33 cellular contexts compared by ENCODE assay signal in genomic region chr12:111588010-111588409, GRCh38.
"Had no signal": no experiment of that assay in that cellular context is flagged by ENCODE, and none has a peak within 500 bp of the region (broad histone marks: within the 10 kb centered on the region; RNA-seq: fewer than 3 reads in every experiment).

No MANE protein-coding gene starts in this region.

- H3K9me3 Mint-ChIP-seq: activated CD4-positive, alpha-beta memory T cell treated with anti-CD3 and anti-CD28 coated beads, Interleukin-2, amount 10 ng/mL, durations not matched to agents 7 days and 5 days; activated CD4-positive, alpha-beta T cell treated with anti-CD3 and anti-CD28 coated beads, Interleukin-2, amount 10 ng/mL, durations not matched to agents 7 days and 5 days; activated T-cell treated with anti-CD3 and anti-CD28 coated beads, Interleukin-2, amount 50 U/mL, for 4 hours; activated T-helper 17 cell treated with anti-CD3 and anti-CD28 coated beads, Interleukin-2, amount 50 U/mL, for 72 hours; central memory CD8-positive, alpha-beta T cell; T-helper 2 cell treated with Interferon-gamma antibody and Interleukin-4, amounts not matched to agents 5 μg/mL and 100 μg/mL, for 36 hours had no signal

- H3K4me1 Mint-ChIP-seq: activated CD4-positive, alpha-beta T cell treated with anti-CD3 and anti-CD28 coated beads, Interleukin-2, amount 10 ng/mL, durations not matched to agents 7 days and 5 days; activated T-helper 17 cell treated with anti-CD3 and anti-CD28 coated beads, Interleukin-2, amount 50 U/mL, for 72 hours had no signal

- H3K4me3 Mint-ChIP-seq: activated CD4-positive, alpha-beta memory T cell treated with anti-CD3 and anti-CD28 coated beads, Interleukin-2, amount 10 ng/mL, durations not matched to agents 7 days and 5 days; activated CD4-positive, alpha-beta T cell treated with anti-CD3 and anti-CD28 coated beads for 36 hours; activated CD4-positive, alpha-beta T cell treated with anti-CD3 and anti-CD28 coated beads, Interleukin-2, amount 10 ng/mL, durations not matched to agents 7 days and 5 days; activated naive CD8-positive, alpha-beta T cell; activated T-cell treated with anti-CD3 and anti-CD28 coated beads, Interleukin-2, amount 50 U/mL, for 4 hours; activated T-helper 17 cell treated with anti-CD3 and anti-CD28 coated beads, Interleukin-2, amount 50 U/mL, for 72 hours; central memory CD8-positive, alpha-beta T cell; T-helper 17 cell; T-helper 2 cell treated with Interferon-gamma antibody and Interleukin-4, amounts not matched to agents 5 μg/mL and 100 μg/mL, for 36 hours had no signal

- H3K27me3 Mint-ChIP-seq: activated CD4-positive, alpha-beta memory T cell treated with anti-CD3 and anti-CD28 coated beads, Interleukin-2, amount 10 ng/mL, durations not matched to agents 7 days and 5 days; activated CD4-positive, alpha-beta T cell treated with anti-CD3 and anti-CD28 coated beads for 36 hours; activated CD4-positive, alpha-beta T cell treated with anti-CD3 and anti-CD28 coated beads, Interleukin-2, amount 10 ng/mL, durations not matched to agents 7 days and 5 days; activated naive CD8-positive, alpha-beta T cell; activated T-helper 17 cell treated with anti-CD3 and anti-CD28 coated beads, Interleukin-2, amount 50 U/mL, for 72 hours; central memory CD8-positive, alpha-beta T cell; T-helper 17 cell had no signal

- H3K36me3 Mint-ChIP-seq: activated naive CD8-positive, alpha-beta T cell had no signal

- H3K9me3 ChIP-seq: esophagus squamous epithelium, gastroesophageal sphincter, heart right ventricle had no signal

- ATAC-seq: activated CD4-positive, alpha-beta T cell treated with anti-CD3 and anti-CD28 coated beads for 36 hours; activated T-cell treated with anti-CD3 and anti-CD28 coated beads, Interleukin-2, amount 50 U/mL, for 4 hours; activated T-helper 17 cell treated with anti-CD3 and anti-CD28 coated beads, Interleukin-2, amount 50 U/mL, for 72 hours; gastroesophageal sphincter; heart right ventricle; T-helper 17 cell had no signal

- DNase-seq: activated CD4-positive, alpha-beta memory T cell treated with anti-CD3 and anti-CD28 coated beads, Interleukin-2, amount 10 ng/mL, durations not matched to agents 7 days and 5 days; activated CD4-positive, alpha-beta T cell treated with anti-CD3 and anti-CD28 coated beads for 36 hours; activated CD4-positive, alpha-beta T cell treated with anti-CD3 and anti-CD28 coated beads, Interleukin-2, amount 10 ng/mL, durations not matched to agents 7 days and 5 days; activated CD4-positive, alpha-beta T cell treated with anti-CD3 and anti-CD28 coated beads, Interleukin-2, amount 50 U/mL, for 4 hours; activated CD4-positive, CD25-positive, alpha-beta regulatory T cell; activated CD4-positive, CD25-positive, alpha-beta regulatory T cell treated with anti-CD3 and anti-CD28 coated beads, Interleukin-2, amount 50 U/mL, for 72 hours; activated effector memory CD4-positive, alpha-beta T cell treated with Interleukin-2 at 50 U/mL for 16 hours; activated gamma-delta T cell treated with Interleukin-2 at 50 U/mL for 16 hours; activated naive CD4-positive, alpha-beta T cell treated with anti-CD3 and anti-CD28 coated beads, Interleukin-2, amount 50 U/mL, for 16 hours; activated naive CD4-positive, alpha-beta T cell treated with Interleukin-2 at 50 U/mL for 16 hours; activated T-cell treated with anti-CD3 and anti-CD28 coated beads, Interleukin-2, amount 50 U/mL, for 4 hours; amniotic stem cell; anterior cingulate cortex; brain microvascular endothelial cell; cortex of kidney; effector CD8-positive, alpha-beta T cell; esophagus squamous epithelium; heart right ventricle; T-helper 1 cell; T-helper 17 cell; T1000; WERI-Rb-1 had no signal

- FAIRE-seq: astrocyte, bronchial epithelial cell, colon, endometrium, endothelial cell of umbilical vein had no signal

- H3K4me3 ChIP-seq: esophagus squamous epithelium, gastroesophageal sphincter, heart right ventricle had no signal

- H3K27ac Mint-ChIP-seq: activated CD4-positive, alpha-beta memory T cell treated with anti-CD3 and anti-CD28 coated beads, Interleukin-2, amount 10 ng/mL, durations not matched to agents 7 days and 5 days; activated CD4-positive, alpha-beta T cell treated with anti-CD3 and anti-CD28 coated beads for 36 hours; activated CD4-positive, alpha-beta T cell treated with anti-CD3 and anti-CD28 coated beads, Interleukin-2, amount 10 ng/mL, durations not matched to agents 7 days and 5 days; activated naive CD8-positive, alpha-beta T cell; activated T-helper 17 cell treated with anti-CD3 and anti-CD28 coated beads, Interleukin-2, amount 50 U/mL, for 72 hours; T-helper 17 cell; T-helper 2 cell treated with Interferon-gamma antibody and Interleukin-4, amounts not matched to agents 5 μg/mL and 100 μg/mL, for 36 hours had no signal

- H3K27ac ChIP-seq: brain microvascular endothelial cell, epithelial cell of prostate, esophagus squamous epithelium, heart right ventricle, WERI-Rb-1 had no signal

- H3K27me3 ChIP-seq: brain microvascular endothelial cell, esophagus squamous epithelium, gastroesophageal sphincter, heart right ventricle had no signal

- H3K36me3 ChIP-seq: esophagus squamous epithelium, gastroesophageal sphincter had no signal
